15 cellular contexts compared by ENCODE assay signal in the genomic region with DNA sequence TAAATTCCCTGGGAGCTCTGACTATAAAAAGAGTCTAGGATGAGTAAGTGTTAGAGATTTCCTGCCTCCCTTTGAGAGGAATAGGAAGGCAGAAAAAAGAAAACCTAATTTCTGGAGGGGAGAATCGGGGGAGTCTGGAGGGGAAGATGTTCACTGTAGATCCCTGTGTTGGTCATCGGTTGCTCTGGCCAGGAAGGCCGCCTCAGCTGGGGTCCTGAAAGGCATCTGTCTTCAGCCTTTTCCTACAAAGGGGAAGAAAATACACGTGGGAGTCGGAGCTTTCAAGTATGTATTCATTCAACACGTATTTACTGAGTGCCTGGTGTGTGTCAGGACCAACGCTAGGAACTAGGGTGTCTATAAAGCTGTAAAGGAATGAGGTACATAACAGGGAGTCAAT.
"Had no signal": no experiment of that assay in that cellular context is flagged by ENCODE, and none has a peak within 500 bp of the region (broad histone marks: within the 10 kb centered on the region; RNA-seq: fewer than 3 reads in every experiment).

No MANE protein-coding gene starts in this region.

- H3K4me1 ChIP-seq: esophagus squamous epithelium, right atrium auricular region had no signal

- H3K36me3 ChIP-seq: right atrium auricular region had no signal

- H3K27ac ChIP-seq: esophagus squamous epithelium had no signal

- H3K27me3 ChIP-seq: esophagus squamous epithelium, right atrium auricular region had no signal

- H3K4me3 ChIP-seq: esophagus squamous epithelium, right atrium auricular region had no signal

- DNase-seq: activated CD4-positive, alpha-beta T cell treated with anti-CD3 and anti-CD28 coated beads, Interleukin-2, amount 10 ng/mL, durations not matched to agents 7 days and 5 days; activated CD8-positive, alpha-beta T cell treated with anti-CD3 and anti-CD28 coated beads, Interleukin-2, amount 10 ng/mL, durations not matched to agents 7 days and 5 days; activated naive CD4-positive, alpha-beta T cell treated with anti-CD3 and anti-CD28 coated beads for 36 hours; activated T-cell treated with anti-CD3 and anti-CD28 coated beads, Interleukin-2, amount 50 U/mL, for 4 hours; anterior cingulate cortex; effector memory CD4-positive, alpha-beta T cell; esophagus squamous epithelium; natural killer cell; occipital lobe; stimulated activated CD4-positive, alpha-beta T cell treated with anti-CD3 and anti-CD28 coated beads, Interleukin-2, amount 100 ng/mL, for 24 hours; stimulated activated naive CD8-positive, alpha-beta T cell treated with anti-CD3 and anti-CD28 coated beads, Interleukin-15, Interleukin-2, amounts not matched to agents 100 U/mL and 50 U/mL, for 24 hours; T-helper 1 cell; T1000; trophoblast cell had no signal

- H3K9me3 ChIP-seq: esophagus squamous epithelium, right atrium auricular region had no signal
